In the genomic region with DNA sequence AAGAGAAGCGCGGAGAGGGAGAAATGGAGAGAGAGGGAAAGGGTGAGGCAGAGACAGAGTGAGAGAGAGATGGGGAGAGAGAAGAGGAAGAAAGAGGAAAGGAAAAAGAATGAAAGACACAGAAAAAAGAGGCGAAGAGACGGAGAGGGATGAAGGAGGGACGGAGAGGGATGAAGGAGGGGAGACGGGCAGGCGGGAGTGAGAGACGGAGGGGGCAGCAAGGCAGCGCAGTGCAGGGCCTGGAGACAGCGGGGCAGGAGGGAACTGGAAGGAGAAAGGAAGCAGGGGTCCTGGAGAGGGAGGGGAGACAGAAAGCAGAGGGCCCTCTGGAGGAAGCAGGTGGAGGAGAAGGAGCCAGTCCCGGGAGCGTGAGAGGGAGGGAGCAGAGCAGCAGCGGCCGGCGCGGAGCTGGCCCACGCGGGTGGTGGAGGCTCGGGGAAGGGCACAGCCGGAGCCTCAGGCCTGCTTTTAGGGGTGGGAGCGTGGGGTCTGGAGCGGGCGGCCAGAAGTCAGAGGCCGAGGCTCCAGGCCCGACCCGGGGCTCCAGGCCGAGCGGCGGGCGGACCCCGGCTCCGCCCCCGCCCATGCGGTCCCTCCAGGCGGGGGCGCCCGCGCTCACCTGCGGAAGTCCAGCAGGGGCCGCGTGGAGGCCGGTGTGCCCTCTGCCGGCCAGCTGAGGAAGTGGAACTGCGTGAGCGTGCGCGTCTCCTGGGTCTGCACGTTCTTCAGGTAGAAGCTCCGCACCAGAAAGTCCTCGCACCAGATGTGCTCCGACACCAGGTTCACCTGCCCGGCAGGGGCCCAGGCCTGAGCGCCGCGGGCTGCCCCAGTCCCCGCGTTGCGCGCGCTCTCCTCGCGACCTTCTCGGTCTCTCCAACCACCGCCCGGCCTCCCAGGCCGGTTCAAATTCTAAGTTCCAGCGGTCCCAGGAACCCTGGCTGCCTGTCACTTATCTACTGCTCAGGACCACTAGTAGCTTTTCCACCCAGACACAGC, we compare ENCODE assay signal across 8 cellular contexts. TPM values are rescaled to one million over a fixed set of nuclear protein-coding genes. Genes with fewer than 3 reads are reported as not detected.
DNase-seq lines count a peak whose midpoint lies in the region; ATAC-seq, FAIRE-seq and TF ChIP-seq lines count a peak whose summit lies in the region.

No MANE protein-coding gene starts in this region.

- H3K27me3 ChIP-seq in pancreas (no peaks in the 10 kb centered on the region), tibial artery (peaks cover 0 to 12% of the 10 kb centered on the region in 2 donors)

- no peaks in the 10 kb centered on the region for H3K9me3 Mint-ChIP-seq in activated naive CD4-positive, alpha-beta T cell treated with anti-CD3 and anti-CD28 coated beads, Interleukin-2, amount 10 ng/mL, durations not matched to agents 7 days and 5 days

- WGBS in pancreas, 2 donors = 12 to 17% methylated on average over 41 to 67 of the region's 67 CpGs

- H3K36me3 ChIP-seq in pancreas (no peaks in the 10 kb centered on the region), tibial artery (no peaks in the 10 kb centered on the region)

- H3K27ac Mint-ChIP-seq in activated naive CD4-positive, alpha-beta T cell treated with anti-CD3 and anti-CD28 coated beads, Interleukin-2, amount 10 ng/mL, durations not matched to agents 7 days and 5 days = no peak overlapping the region

- H3K4me1 Mint-ChIP-seq in activated naive CD4-positive, alpha-beta T cell treated with anti-CD3 and anti-CD28 coated beads, Interleukin-2, amount 10 ng/mL, durations not matched to agents 7 days and 5 days = peaks cover 36% of the 10 kb centered on the region

- H3K36me3 Mint-ChIP-seq in activated naive CD4-positive, alpha-beta T cell treated with anti-CD3 and anti-CD28 coated beads, Interleukin-2, amount 10 ng/mL, durations not matched to agents 7 days and 5 days = no peaks in the 10 kb centered on the region

- H3K4me3 Mint-ChIP-seq in activated naive CD4-positive, alpha-beta T cell treated with anti-CD3 and anti-CD28 coated beads, Interleukin-2, amount 10 ng/mL, durations not matched to agents 7 days and 5 days = peak overlapping the region; percentile 47

- H3K4me1 ChIP-seq in pancreas (no peaks in the 10 kb centered on the region), tibial artery (peaks cover 0 to 29% (median 14%) of the 10 kb centered on the region in 4 donors)

- TF ChIP-seq CTCF in pancreas (IDR thresholded peaks at IDR 0.05) (peak; percentile 97 to 100 (median 98)), tibial artery (IDR thresholded peaks at IDR 0.05) (peak; percentile 99 to 100)

- CTCF ChIA-PET in activated naive CD4-positive, alpha-beta T cell treated with anti-CD3 and anti-CD28 coated beads, Interleukin-2, amount 10 ng/mL, durations not matched to agents 7 days and 5 days (lab: Charles Lee) = interaction anchor here (0.6 to 14.6 kb wide), 48 partner anchors 8 to 275 kb away, joined by 3 to 267 read pairs (median 4); a partner anchor contains a TSS

- H3K27ac ChIP-seq in pancreas (peak overlapping the region; percentile 35 to 54 (median 43)), tibial artery (peak overlapping the region; percentile 78 to 86)

- ATAC-seq in GM21717 (IDR thresholded peaks at IDR 0.05; ENCODE audit: unreplicated experiment) (peak; percentile 87), Right ventricle myocardium inferior (peak; percentile 92), pancreas (peak; percentile 90 to 97 (median 95))

- FAIRE-seq in pancreas (lab: Jason Lieb, UNC) = no peak

- intact Hi-C loops in Right ventricle myocardium inferior (cut with DNase I) (loop anchor here (1.0 to 5.0 kb wide), 4 partner anchors 15 to 237 kb away; a partner anchor contains a TSS), pancreas (cut with DNase I) (loop anchor here in 2 of 3 donors (5.0 to 10.0 kb wide), 2 partner anchors 122 to 240 kb away; a partner anchor contains a TSS), tibial artery (cut with DNase I; ENCODE audit: low total_unique reads) (loop anchor here (1.0 to 10.0 kb wide), 4 partner anchors 16 to 240 kb away; a partner anchor contains a TSS)

- in situ Hi-C loops in KBM-7 (cut with MboI; ENCODE audit: low pct_unique_long_range_greater_than_20kb, low sequenced_read_pairs) = no loop called here
- in situ Hi-C loops in SK-MEL-5 (cut with HindIII; ENCODE audit: low pct_unique_long_range_greater_than_20kb, low sequenced_read_pairs) = no loop called here

- no peaks in the 10 kb centered on the region for H3K9me3 ChIP-seq in pancreas
- H3K9me3 ChIP-seq in tibial artery = no peaks in the 10 kb centered on the region

- DNase-seq in Daoy (ENCODE audit: low read depth) (peak; percentile 87), KBM-7 (peak; percentile 95), SK-MEL-5 (ENCODE audit: low read depth, low spot score) (peak; percentile 77), Right ventricle myocardium inferior (ENCODE audit: missing footprints) (peak; percentile 96), pancreas (peak; percentile 79 to 98 (median 94)), tibial artery (peak; percentile 82 to 87)
- DNase-seq in activated naive CD4-positive, alpha-beta T cell treated with anti-CD3 and anti-CD28 coated beads, Interleukin-2, amount 10 ng/mL, durations not matched to agents 7 days and 5 days = peak; percentile 90

- H3K27me3 Mint-ChIP-seq in activated naive CD4-positive, alpha-beta T cell treated with anti-CD3 and anti-CD28 coated beads, Interleukin-2, amount 10 ng/mL, durations not matched to agents 7 days and 5 days = peaks cover 81% of the 10 kb centered on the region

- H3K4me3 ChIP-seq in pancreas (peak overlapping the region; percentile 23 to 51 (median 39)), tibial artery (peak overlapping the region; percentile 55 to 61)

RNA-seq across cellular contexts. Expression of a gene that starts 14.5 kb away (rescaled TPM):
- total RNA-seq in Daoy (2014; rRNA removed; shearing (Covaris generic)) = 0.21 and 1.3 TPM in 2 replicates
- total RNA-seq in SK-MEL-5 (2014; rRNA removed; shearing (Covaris generic)) = 1.5 and 2.8 TPM in 2 replicates
- polyA plus RNA-seq in SK-MEL-5 (2015; cell fraction: cytosol; rRNA removed) = 8.8 and 13.2 TPM in 2 replicates
- 1.9 and 9.1 TPM in 2 replicates for polyA plus RNA-seq in SK-MEL-5 (2015; cell fraction: nucleus; rRNA removed)
- total RNA-seq in Right ventricle myocardium inferior (not detected), pancreas (10 to 100 TPM in 4 of 6 donors, 1 to 10 TPM in 2; 6.3 to 81.7 (median 23.7) TPM)
- polyA plus RNA-seq in pancreas = 100 to 1,000 TPM in 1 of 2 donors, 10 to 100 TPM in 1; 58.3 to 220 TPM

RNA-seq across cellular contexts. Expression of a gene that starts 15.5 kb away (rescaled TPM):
- 19.9 and 20.2 TPM in 2 replicates for total RNA-seq in Daoy (2014; rRNA removed; shearing (Covaris generic))
- 25.8 and 33.2 TPM in 2 replicates for total RNA-seq in SK-MEL-5 (2014; rRNA removed; shearing (Covaris generic))
- 40.0 and 57.2 TPM in 2 replicates for polyA plus RNA-seq in SK-MEL-5 (2015; cell fraction: cytosol; rRNA removed)
- 97.4 and 167 TPM in 2 replicates for polyA plus RNA-seq in SK-MEL-5 (2015; cell fraction: nucleus; rRNA removed)
- total RNA-seq in Right ventricle myocardium inferior (80.4 TPM), pancreas (10 to 100 TPM; 44.5 to 66.7 (median 60.8) TPM)
- polyA plus RNA-seq in pancreas = 10 to 100 TPM; 82.3 to 96.3 TPM

RNA-seq across cellular contexts. Expression of a gene that starts 37.9 kb away (rescaled TPM):
- total RNA-seq in Daoy (2014; rRNA removed; shearing (Covaris generic)) = not detected in 2 replicates
- not detected in 2 replicates for total RNA-seq in SK-MEL-5 (2014; rRNA removed; shearing (Covaris generic))
- not detected in 2 replicates for polyA plus RNA-seq in SK-MEL-5 (2015; cell fraction: cytosol; rRNA removed)
- polyA plus RNA-seq in SK-MEL-5 (2015; cell fraction: nucleus; rRNA removed) = not detected in 2 replicates
- total RNA-seq in Right ventricle myocardium inferior (not detected), pancreas (not detected)
- under 1 TPM in 1 of 2 donors, not detected in 1; 0.16 TPM for polyA plus RNA-seq in pancreas

RNA-seq across cellular contexts. Expression of a gene that starts 40.9 kb away (rescaled TPM):
- total RNA-seq in Daoy (2014; rRNA removed; shearing (Covaris generic)) = 65.0 and 79.9 TPM in 2 replicates
- 1.4 TPM in 1 of 2 replicates, not detected in the other for total RNA-seq in SK-MEL-5 (2014; rRNA removed; shearing (Covaris generic))
- polyA plus RNA-seq in SK-MEL-5 (2015; cell fraction: cytosol; rRNA removed) = 0.12 and 0.15 TPM in 2 replicates
- polyA plus RNA-seq in SK-MEL-5 (2015; cell fraction: nucleus; rRNA removed) = 0.37 TPM in 1 of 2 replicates, not detected in the other
- total RNA-seq in Right ventricle myocardium inferior (128 TPM), pancreas (10 to 100 TPM; 12.2 to 19.5 (median 13.3) TPM)
- polyA plus RNA-seq in pancreas = 10 to 100 TPM; 15.6 to 51.5 TPM

RNA-seq across cellular contexts. Expression of a gene that starts 41.6 kb away (rescaled TPM):
- not detected in 2 replicates for total RNA-seq in Daoy (2014; rRNA removed; shearing (Covaris generic))
- not detected in 2 replicates for total RNA-seq in SK-MEL-5 (2014; rRNA removed; shearing (Covaris generic))
- not detected in 2 replicates for polyA plus RNA-seq in SK-MEL-5 (2015; cell fraction: cytosol; rRNA removed)
- not detected in 2 replicates for polyA plus RNA-seq in SK-MEL-5 (2015; cell fraction: nucleus; rRNA removed)
- not detected for total RNA-seq in Right ventricle myocardium inferior
- not detected for total RNA-seq in pancreas
- polyA plus RNA-seq in pancreas = not detected

Comparison
In these comparisons a context has a peak if more than half of its experiments do, and no peak if none do; other contexts are left out.
1. Peak in every context shown above with its lines: DNase-seq, ATAC-seq, H3K4me3 ChIP-seq and H3K27ac ChIP-seq.